17 cellular contexts compared by ENCODE assay signal in genomic region chr10:96820730-96821129, GRCh38. TPM values are rescaled to one million over a fixed set of nuclear protein-coding genes. Genes with fewer than 3 reads are reported as not detected.
DNase-seq lines count a peak whose midpoint lies in the region; ATAC-seq, FAIRE-seq and TF ChIP-seq lines count a peak whose summit lies in the region.
"Had no signal": no experiment of that assay in that cellular context is flagged by ENCODE, and none has a peak within 500 bp of the region (broad histone marks: within the 10 kb centered on the region; RNA-seq: fewer than 3 reads in every experiment).

No MANE protein-coding gene starts in this region.

- no peak overlapping the region for H3K9ac ChIP-seq in HepG2 (ENCODE audit: insufficient read depth, low read depth, low read length)
- no peak overlapping the region for H3K9ac ChIP-seq in mesenchymal stem cell (ENCODE audit: low read length)
- H3K9ac ChIP-seq: BLaER1, GM23248 had no signal

- H3K4me2 ChIP-seq in HepG2 (ENCODE audit: low read depth, low read length) (peak overlapping the region; percentile 9; the same call in 1 of the 2 replicates), mesenchymal stem cell (ENCODE audit: low read length, poor library complexity, severe bottlenecking) (no peak overlapping the region)
- H3K4me2 ChIP-seq: BLaER1 had no signal

- DNase-seq in HepG2 (ENCODE audit: low spot score) (no peak), right lobe of liver (no peak), ecto neural progenitor cell (ENCODE audit: low spot score) (peak; percentile 14), mesenchymal stem cell (no peak), small intestine (peak; percentile 90), RKO (ENCODE audit: low spot score) (no peak), superior temporal gyrus (ENCODE audit: extremely low spot score) (no peak)
- DNase-seq: 8988T; Calu3; CD8-positive, alpha-beta T cell; DMS79 treated with DMSO at 0.1 percent for 48 hours; GF-D8; GM23248 had no signal

- TF ChIP-seq RAD21 in HepG2 (CRISPR knock-in tag; IDR thresholded peaks at IDR 0.05) = no peak

- no peak overlapping the region for H4K8ac ChIP-seq in mesenchymal stem cell (ENCODE audit: low read length)

- BruUV-seq in HepG2 (replicated peaks; lab: Mats Ljungman, UMichigan) = no TSS peak

- 37% methylated on average over 7 of the region's 7 CpGs for WGBS in HepG2 (ENCODE audit: low lambda C conversion rate)
- 70% methylated on average over 7 of the region's 7 CpGs for WGBS in right lobe of liver (ENCODE audit: insufficient coverage, low coverage, low lambda C conversion rate, missing lambda C conversion rate)
- WGBS in mesenchymal stem cell = 81% methylated on average over 7 of the region's 7 CpGs
- 45 to 67% (median 57%) methylated on average over 7 of the region's 7 CpGs for WGBS in small intestine, 3 donors

- peak; percentile 28; the same call in 1 of the 2 replicates for TF ChIP-seq CTCF in HepG2 (CRISPR knock-in tag; IDR thresholded peaks at IDR 0.05)
- TF ChIP-seq CTCF in right lobe of liver (IDR thresholded peaks at IDR 0.05) = no peak

- H3K27ac ChIP-seq in HepG2 (ENCODE audit: extremely low read length, insufficient read depth, low read length) (no peak overlapping the region), right lobe of liver (no peak overlapping the region), mesenchymal stem cell (ENCODE audit: low read length, poor library complexity, severe bottlenecking) (no peak overlapping the region), small intestine (ENCODE audit: low read depth in 1 of 2, low read length in 1 of 2) (peak overlapping the region in 1 of 2 donors; percentile 41)
- H3K27ac ChIP-seq: BLaER1, GM23248 had no signal

- H3K18ac ChIP-seq in mesenchymal stem cell (ENCODE audit: low read depth in 1 of 2, low read length in 2 of 2) = no peak overlapping the region

- in situ Hi-C loops in HepG2 (cut with HindIII; ENCODE audit: extremely low pct_ligation_motif_present, low pct_unique_long_range_greater_than_20kb) = no loop called here

- CTCF ChIA-PET in HepG2 (lab: Yijun Ruan, JAX; ENCODE audit: low intra/inter-chr PET ratio, low total read pairs) = no interaction called here

- no peaks in the 10 kb centered on the region for H4K20me1 ChIP-seq in HepG2 (ENCODE audit: insufficient read depth, low read length)
- H4K20me1 ChIP-seq: BLaER1 had no signal

- H3K4me3 ChIP-seq in HepG2 (replicated peaks in 1 of 3; ENCODE audit: insufficient read depth in 1 of 3, low read depth in 2 of 3, low read length in 3 of 3) (no peak overlapping the region), right lobe of liver (no peak overlapping the region), mesenchymal stem cell (ENCODE audit: insufficient read depth in 1 of 2, low read depth in 1 of 2, low read length in 2 of 2) (no peak overlapping the region), small intestine (ENCODE audit: low read depth in 1 of 2, low read length in 2 of 2) (no peak overlapping the region)
- H3K4me3 ChIP-seq: BLaER1, GM23248, HAP-1 had no signal

- H2BK5ac ChIP-seq in mesenchymal stem cell (ENCODE audit: low read depth, low read length, poor library complexity, severe bottlenecking) = no peak overlapping the region

- H2BK120ac ChIP-seq in mesenchymal stem cell (ENCODE audit: low read depth, low read length) = no peak overlapping the region

- FAIRE-seq in HepG2 (lab: Jason Lieb, UNC) (no peak), small intestine (lab: Jason Lieb, UNC) (no peak)
- FAIRE-seq: GM19239 had no signal

- no peak overlapping the region for H2BK15ac ChIP-seq in mesenchymal stem cell (ENCODE audit: low read depth, poor library complexity, severe bottlenecking)

- no peak overlapping the region for H2BK12ac ChIP-seq in mesenchymal stem cell (ENCODE audit: low read length in 2 of 2)

- H4K91ac ChIP-seq in mesenchymal stem cell (ENCODE audit: low read length) = no peak overlapping the region

- H3K4me1 ChIP-seq in HepG2 (ENCODE audit: insufficient read depth, low read length) (peaks cover 8% of the 10 kb centered on the region), right lobe of liver (no peaks in the 10 kb centered on the region), mesenchymal stem cell (ENCODE audit: control insufficient read depth, insufficient read depth, low read depth, low read length) (no peaks in the 10 kb centered on the region), small intestine (ENCODE audit: control insufficient read depth in 2 of 2, insufficient read depth in 1 of 2, low read depth in 1 of 2, low read length in 1 of 2) (no peaks in the 10 kb centered on the region)
- H3K4me1 ChIP-seq: BLaER1, HAP-1 had no signal

- TF ChIP-seq POLR2A in HepG2 (IDR thresholded peaks at IDR 0.05; ENCODE audit: insufficient read depth in 1 of 2, low read depth in 2 of 2, low read length in 2 of 2) (no peak), right lobe of liver (IDR thresholded peaks at IDR 0.05) (no peak)

- H3K36me3 ChIP-seq in HepG2 (replicated peaks in 1 of 2; ENCODE audit: control insufficient read depth in 1 of 2, insufficient read depth in 2 of 2, low read length in 2 of 2) = no peaks in the 10 kb centered on the region
- no peaks in the 10 kb centered on the region for H3K36me3 ChIP-seq in right lobe of liver
- no peaks in the 10 kb centered on the region for H3K36me3 ChIP-seq in mesenchymal stem cell (ENCODE audit: control insufficient read depth in 1 of 2, insufficient read depth in 2 of 2, low read depth in 1 of 2, low read length in 2 of 2)
- no peaks in the 10 kb centered on the region for H3K36me3 ChIP-seq in small intestine (ENCODE audit: control insufficient read depth in 2 of 2, insufficient read depth in 2 of 2, low read length in 2 of 2)
- H3K36me3 ChIP-seq: HAP-1 had no signal

- no peak overlapping the region for H3K23ac ChIP-seq in mesenchymal stem cell (ENCODE audit: low read length in 2 of 2)

- H3K4ac ChIP-seq in mesenchymal stem cell (ENCODE audit: low read depth in 1 of 2, low read length in 2 of 2) = no peak overlapping the region

- H2AFZ ChIP-seq in HepG2 (ENCODE audit: low read length) (no peak overlapping the region), mesenchymal stem cell (ENCODE audit: low read depth, low read length) (peak overlapping the region; percentile 14)
- H2AFZ ChIP-seq: GM23248 had no signal

- no peaks in the 10 kb centered on the region for H3K9me3 ChIP-seq in HepG2 (ENCODE audit: low read length)
- no peaks in the 10 kb centered on the region for H3K9me3 ChIP-seq in right lobe of liver
- no peaks in the 10 kb centered on the region for H3K9me3 ChIP-seq in mesenchymal stem cell (ENCODE audit: control insufficient read depth, low read length)
- H3K9me3 ChIP-seq in small intestine (ENCODE audit: control insufficient read depth, low read depth) = no peaks in the 10 kb centered on the region
- H3K9me3 ChIP-seq: HAP-1 had no signal

- no peak for TF ChIP-seq EP300 in HepG2 (IDR thresholded peaks at IDR 0.05; ENCODE audit: low read depth in 2 of 2, low read length in 2 of 2)
- no peak for TF ChIP-seq EP300 in HepG2 (CRISPR knock-in tag; IDR thresholded peaks at IDR 0.05; ENCODE audit: borderline replicate concordance)

- POLR2A ChIA-PET in HepG2 (lab: Yijun Ruan, JAX) = no interaction called here

- intact Hi-C loops in HepG2 (cut with micrococcal nuclease; ENCODE audit: unreplicated experiment) = no loop called here
- intact Hi-C loops in right lobe of liver (cut with DNase I) = no loop called here

- H3K27me3 ChIP-seq in HepG2 (ENCODE audit: control insufficient read depth in 1 of 2, insufficient read depth in 2 of 2, low read length in 2 of 2) (no peaks in the 10 kb centered on the region), right lobe of liver (no peaks in the 10 kb centered on the region), mesenchymal stem cell (ENCODE audit: control insufficient read depth in 1 of 2, insufficient read depth in 1 of 2, low read length in 2 of 2) (no peaks in the 10 kb centered on the region), small intestine (ENCODE audit: control insufficient read depth in 2 of 2, insufficient read depth in 2 of 2, low read length in 2 of 2) (no peaks in the 10 kb centered on the region)
- H3K27me3 ChIP-seq: BLaER1 had no signal

- no peak overlapping the region for H3K14ac ChIP-seq in mesenchymal stem cell (ENCODE audit: low read length in 2 of 2)

- H3K79me1 ChIP-seq in mesenchymal stem cell (replicated peaks; ENCODE audit: low read length, poor library complexity, severe bottlenecking) = no peaks in the 10 kb centered on the region

- no peaks in the 10 kb centered on the region for H3K79me2 ChIP-seq in HepG2 (ENCODE audit: insufficient read depth, low read length)

- no peak overlapping the region for H2AK5ac ChIP-seq in mesenchymal stem cell (ENCODE audit: low read length, severe bottlenecking)

- no peak; the same call in 2 of the 3 replicates for ATAC-seq in HepG2
- ATAC-seq in right lobe of liver = no peak
- no peak for ATAC-seq in GM18867 (IDR thresholded peaks at IDR 0.05; ENCODE audit: unreplicated experiment)
- ATAC-seq: CD8-positive, alpha-beta T cell had no signal

RNA-seq across cellular contexts. Expression of gene LCOR, which starts 11.4 kb away (rescaled TPM):
- total RNA-seq in HepG2 (2016; rRNA removed; fragmentation: Illumina TruSeq; extraction: Trizol) (23.7 and 42.0 TPM in 2 replicates), right lobe of liver (10 to 100 TPM in 5 of 6 experiments, 1 to 10 TPM in 1; 8.6 to 16.3 (median 12.9) TPM)
- 14.6 and 17.2 TPM in 2 replicates for total RNA-seq in HepG2 (2016; cell fraction: cytosol; rRNA removed; fragmentation: Illumina TruSeq; extraction: Trizol; ENCODE audit: low read depth)
- 20.6 and 37.9 TPM in 2 replicates for total RNA-seq in HepG2 (2016; cell fraction: insoluble cytoplasmic fraction; rRNA removed; fragmentation: Illumina TruSeq; extraction: Trizol)
- total RNA-seq in HepG2 (2016; cell fraction: membrane; rRNA removed; fragmentation: Illumina TruSeq; extraction: Trizol) = 11.7 and 11.8 TPM in 2 replicates
- 36.1 and 39.0 TPM in 2 replicates for total RNA-seq in HepG2 (2016; cell fraction: nucleus; rRNA removed; fragmentation: Illumina TruSeq; extraction: Trizol)
- polyA plus RNA-seq in HepG2 (2011; rRNA removed) (11.3 and 12.4 TPM in 2 replicates), small intestine (10 to 100 TPM in 1 of 3 donors, 1 to 10 TPM in 2; 7.0 to 11.0 (median 8.1) TPM)
- 4.5 and 6.9 TPM in 2 replicates for polyA plus RNA-seq in HepG2 (2011; cell fraction: cytosol; rRNA removed)
- polyA plus RNA-seq in HepG2 (2011; cell fraction: nucleus; rRNA removed) = 10.7 and 11.7 TPM in 2 replicates
- 16.3 and 18.9 TPM in 2 replicates for polyA plus RNA-seq in HepG2 (2012)
- polyA plus RNA-seq in HepG2 (2016; cell fraction: cytosol; fragmentation: Illumina TruSeq; extraction: Trizol; ENCODE audit: low read depth) = 0.26 and 1.4 TPM in 2 replicates
- 15.9 and 16.4 TPM in 2 replicates for polyA plus RNA-seq in HepG2 (2016; cell fraction: insoluble cytoplasmic fraction; fragmentation: Illumina TruSeq; extraction: Trizol; ENCODE audit: low read depth)
- 1.9 TPM in 2 replicates for polyA plus RNA-seq in HepG2 (2016; cell fraction: membrane; fragmentation: Illumina TruSeq; extraction: Trizol; ENCODE audit: low read depth)
- polyA plus RNA-seq in HepG2 (2016; cell fraction: nucleus; fragmentation: Illumina TruSeq; extraction: Trizol; ENCODE audit: insufficient read depth, low read depth) = 16.7 and 17.4 TPM in 2 replicates
- 25.3 and 37.1 TPM in 2 replicates for polyA minus RNA-seq in HepG2 (2011; rRNA and poly(A)+ RNA removed; ENCODE audit: low replicate concordance)
- 37.0 and 39.8 TPM in 2 replicates for polyA minus RNA-seq in HepG2 (2011; cell fraction: cytosol; rRNA and poly(A)+ RNA removed)
- polyA minus RNA-seq in HepG2 (2011; cell fraction: nucleus; rRNA and poly(A)+ RNA removed) = 115 and 122 TPM in 2 replicates
- polyA plus RNA-seq in mesenchymal stem cell (2013, experiment 1 of 2) = 8.9 TPM
- polyA plus RNA-seq in mesenchymal stem cell (2013, experiment 2 of 2) = 9.6 TPM

Comparison
In these comparisons a context has a peak if more than half of its experiments do, and no peak if none do; other contexts are left out.
1. DNase-seq: peak in ecto neural progenitor cell (single experiment) and small intestine (single experiment); none in HepG2 (single experiment), right lobe of liver (0 of 3), mesenchymal stem cell (single experiment), RKO (single experiment) and superior temporal gyrus (single experiment).